ENCODE assay signal across 15 cellular contexts in the genomic region with DNA sequence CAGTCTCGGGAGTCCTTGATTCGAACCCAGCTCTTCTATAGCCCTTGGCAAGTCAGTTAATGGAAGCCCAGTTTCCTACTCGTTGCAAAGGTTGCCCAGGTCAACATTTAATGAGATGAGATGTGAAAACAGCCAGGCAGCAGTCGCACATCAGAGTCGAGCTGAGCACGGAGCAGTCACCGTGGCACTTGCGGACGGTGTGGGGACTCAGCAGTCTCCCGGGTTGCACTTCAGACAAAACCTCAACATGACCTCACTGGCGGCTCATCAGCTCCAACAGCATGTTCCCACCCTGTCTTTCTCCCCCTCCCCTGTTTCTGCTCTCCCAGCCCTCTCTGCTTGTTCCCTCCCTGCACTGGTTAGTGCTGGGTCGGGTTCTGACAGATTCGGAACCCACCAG.
"Had no signal": no experiment of that assay in that cellular context is flagged by ENCODE, and none has a peak within 500 bp of the region (broad histone marks: within the 10 kb centered on the region; RNA-seq: fewer than 3 reads in every experiment).

No MANE protein-coding gene starts in this region.

- H3K36me3 Mint-ChIP-seq: activated naive CD4-positive, alpha-beta T cell treated with anti-CD3 and anti-CD28 coated beads, Interleukin-2, amount 50 U/mL, for 24 hours had no signal

- H3K4me1 ChIP-seq: testis, vagina had no signal

- H3K9me3 Mint-ChIP-seq: activated CD4-positive, alpha-beta T cell treated with anti-CD3 and anti-CD28 coated beads, Interleukin-2, amount 10 ng/mL, durations not matched to agents 24 days and 14 days; activated naive CD4-positive, alpha-beta T cell treated with anti-CD3 and anti-CD28 coated beads, Interleukin-2, amount 50 U/mL, for 24 hours; stimulated activated naive CD8-positive, alpha-beta T cell treated with anti-CD3 and anti-CD28 coated beads, Interleukin-15, Interleukin-2, amounts not matched to agents 100 ng/mL and 50 ng/mL, for 24 hours had no signal

- H3K9me3 ChIP-seq: heart left ventricle, ovary, testis, vagina had no signal

- H3K27ac Mint-ChIP-seq: activated CD4-positive, alpha-beta T cell treated with anti-CD3 and anti-CD28 coated beads, Interleukin-2, amount 10 ng/mL, durations not matched to agents 24 days and 14 days; activated naive CD4-positive, alpha-beta T cell treated with anti-CD3 and anti-CD28 coated beads, Interleukin-2, amount 50 U/mL, for 24 hours; stimulated activated naive CD8-positive, alpha-beta T cell treated with anti-CD3 and anti-CD28 coated beads, Interleukin-15, Interleukin-2, amounts not matched to agents 100 ng/mL and 50 ng/mL, for 24 hours had no signal

- H3K4me3 ChIP-seq: coronary artery, heart left ventricle, ovary, testis, vagina had no signal

- H3K27ac ChIP-seq: coronary artery, heart left ventricle, ovary, testis, vagina, WERI-Rb-1 had no signal

- H3K4me3 Mint-ChIP-seq: activated naive CD4-positive, alpha-beta T cell treated with anti-CD3 and anti-CD28 coated beads, Interleukin-2, amount 50 U/mL, for 24 hours; stimulated activated naive CD8-positive, alpha-beta T cell treated with anti-CD3 and anti-CD28 coated beads, Interleukin-15, Interleukin-2, amounts not matched to agents 100 ng/mL and 50 ng/mL, for 24 hours had no signal

- ATAC-seq: heart left ventricle had no signal

- DNase-seq: activated CD8-positive, alpha-beta memory T cell treated with anti-CD3 and anti-CD28 coated beads for 24 hours; activated effector memory CD4-positive, alpha-beta T cell treated with Interleukin-2 at 50 U/mL for 16 hours; central memory CD4-positive, alpha-beta T cell; effector CD4-positive, alpha-beta T cell; heart left ventricle; mammary epithelial cell; ovary; stimulated activated CD4-positive, alpha-beta T cell treated with anti-CD3 and anti-CD28 coated beads, Interleukin-12 subunit alpha, Interleukin-12 subunit beta, amount 100 ng/mL, for 4 hours; testis; WERI-Rb-1 had no signal

- H3K27me3 ChIP-seq: heart left ventricle, ovary, testis, vagina had no signal

- H3K36me3 ChIP-seq: heart left ventricle, ovary, vagina, WERI-Rb-1 had no signal
